26 cellular contexts compared by ENCODE assay signal in genomic region chr7:68306692-68307107, GRCh38.
"Had no signal": no experiment of that assay in that cellular context is flagged by ENCODE, and none has a peak within 500 bp of the region (broad histone marks: within the 10 kb centered on the region; RNA-seq: fewer than 3 reads in every experiment).

No MANE protein-coding gene starts in this region.

- H3K27ac ChIP-seq: cardiac muscle cell, SK-N-MC, VCaP had no signal

- H3K27me3 ChIP-seq: cardiac muscle cell had no signal

- ATAC-seq: activated CD4-positive, alpha-beta T cell treated with anti-CD3 and anti-CD28 coated beads for 36 hours; activated T-helper 17 cell treated with anti-CD3 and anti-CD28 coated beads, Interleukin-2, amount 50 U/mL, for 72 hours; Panc1; Right ventricle myocardium inferior; T-cell had no signal

- DNase-seq: activated CD4-positive, alpha-beta memory T cell treated with anti-CD3 and anti-CD28 coated beads, Interleukin-2, amount 10 ng/mL, durations not matched to agents 7 days and 5 days; activated CD4-positive, alpha-beta T cell treated with anti-CD3 and anti-CD28 coated beads for 36 hours; activated CD4-positive, alpha-beta T cell treated with anti-CD3 and anti-CD28 coated beads, Interleukin-2, amount 50 U/mL, for 1 hour; activated CD4-positive, CD25-positive, alpha-beta regulatory T cell; activated gamma-delta T cell; activated naive CD4-positive, alpha-beta T cell treated with anti-CD3 and anti-CD28 coated beads for 36 hours; activated T-cell treated with anti-CD3 and anti-CD28 coated beads for 4 hours; activated T-cell treated with anti-CD3 and anti-CD28 coated beads, Interleukin-2, amount 50 U/mL, for 48 hours; Karpas-422; NCI-H1048; NCI-H146; NCI-H187 treated with DMSO at 0.1 percent for 48 hours; NCI-H2081 treated with DMSO at 0.1 percent for 48 hours; NCI-H2171; NCI-H2227 treated with DMSO at 0.1 percent for 48 hours; NCI-H526; NK-92 treated with Interleukin-12 subunit alpha and Interleukin-12 subunit beta, amount 100 ng/mL, for 24 hours; RPMI8226; T-cell; T-helper 2 cell had no signal
